Comparison of ENCODE assay signal across 22 cellular contexts in the genomic region with DNA sequence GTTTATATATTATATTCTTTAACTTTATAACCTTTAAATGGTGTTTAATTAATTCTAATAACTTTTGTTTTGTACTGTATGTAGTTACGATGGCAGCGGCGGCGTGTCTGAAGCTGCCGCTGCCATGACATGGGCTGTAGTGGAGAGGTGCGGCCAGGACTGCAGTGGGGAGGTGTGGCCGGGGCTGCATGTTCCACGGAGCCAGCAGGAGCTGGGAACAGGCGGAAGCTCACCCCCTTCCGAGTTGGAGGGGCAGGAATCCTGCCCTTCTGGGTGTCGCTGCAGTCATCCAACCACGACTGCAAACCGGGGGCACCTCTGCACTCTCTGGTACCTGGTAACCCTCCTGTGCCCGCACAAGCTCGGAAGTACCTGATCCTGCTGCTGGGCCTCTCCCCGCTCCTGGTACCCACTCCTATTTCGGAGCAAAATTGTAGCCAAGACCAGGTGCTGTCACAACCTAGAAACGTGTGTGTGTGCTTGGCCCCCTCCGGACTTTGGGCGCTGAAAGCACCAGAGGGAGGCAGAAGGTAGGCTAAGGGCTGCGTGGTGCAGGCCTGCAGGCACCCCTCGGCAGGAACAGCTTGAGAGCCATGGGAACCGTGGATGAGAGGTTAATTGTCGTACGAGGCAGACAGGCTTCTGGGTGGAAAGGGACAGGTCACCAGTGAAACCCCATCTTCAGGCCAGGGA.
DNase-seq lines count a peak whose midpoint lies in the region; ATAC-seq and TF ChIP-seq lines count a peak whose summit lies in the region.
"Had no signal": no experiment of that assay in that cellular context is flagged by ENCODE, and none has a peak within 500 bp of the region (broad histone marks: within the 10 kb centered on the region; RNA-seq: fewer than 3 reads in every experiment).

No MANE protein-coding gene starts in this region.

- no peak overlapping the region for H3K9ac ChIP-seq in neuronal stem cell (ENCODE audit: low read depth, low read length, poor library complexity)

- H3K4me3 Mint-ChIP-seq in stimulated activated naive CD8-positive, alpha-beta T cell treated with anti-CD3 and anti-CD28 coated beads, Interleukin-15, amount 100 ng/mL, for 72 hours: no peak overlapping the region
- H3K4me3 Mint-ChIP-seq in chondrocyte (ENCODE audit: unreplicated experiment): no peak overlapping the region
- H3K4me3 Mint-ChIP-seq: CD8-positive, alpha-beta memory T cell had no signal

- no peak overlapping the region for H3K27ac ChIP-seq in neuronal stem cell (replicated peaks; ENCODE audit: low read length)
- no peak overlapping the region for H3K27ac ChIP-seq in dorsolateral prefrontal cortex
- H3K27ac ChIP-seq: A549, C4-2B, SJCRH30 had no signal

- no peak for DNase-seq in stimulated activated naive CD8-positive, alpha-beta T cell treated with anti-CD3 and anti-CD28 coated beads, Interleukin-15, amount 100 ng/mL, for 72 hours
- DNase-seq in stimulated activated naive CD8-positive, alpha-beta T cell treated with anti-CD3 and anti-CD28 coated beads, Interleukin-15, Interleukin-2, amounts not matched to agents 100 U/mL and 50 U/mL, for 24 hours: no peak
- DNase-seq in chondrocyte (ENCODE audit: low spot score) (peak; percentile 81), neuronal stem cell (ENCODE audit: low spot score) (no peak), T-helper 9 cell (no peak), NCI-H345 treated with DMSO at 0.1 percent for 48 hours (lab: John Stamatoyannopoulos, UW; ENCODE audit: unreplicated experiment) (no peak), dorsolateral prefrontal cortex (no peak)
- DNase-seq: CD8-positive, alpha-beta memory T cell; H7; MV-4-11; NCI-H1105; NCI-H1436 treated with DMSO at 0.1 percent for 48 hours; NCI-H187 treated with DMSO at 0.1 percent for 48 hours; NCI-H2171 treated with DMSO at 0.1 percent for 48 hours; NCI-H345; NCI-H524; NCI-H774; SJCRH30 had no signal

- H2BK5ac ChIP-seq in neuronal stem cell (ENCODE audit: low read length): no peak overlapping the region

- H3K18ac ChIP-seq in neuronal stem cell (ENCODE audit: low read length): peak overlapping the region; percentile 31

- TF ChIP-seq CTCF in chondrocyte (IDR thresholded peaks at IDR 0.05) (no peak), dorsolateral prefrontal cortex (IDR thresholded peaks at IDR 0.05 in 54 of 56, conservative IDR thresholded peaks at IDR 0.05 in 2 of 56; ENCODE audit: low read depth in 1 of 56, partially characterized antibody in 56 of 56) (no peak)

- no peaks in the 10 kb centered on the region for H3K27me3 Mint-ChIP-seq in stimulated activated naive CD8-positive, alpha-beta T cell treated with anti-CD3 and anti-CD28 coated beads, Interleukin-15, amount 100 ng/mL, for 72 hours
- H3K27me3 Mint-ChIP-seq in chondrocyte (ENCODE audit: low read depth): no peaks in the 10 kb centered on the region
- H3K27me3 Mint-ChIP-seq: CD8-positive, alpha-beta memory T cell had no signal

- no peaks in the 10 kb centered on the region for H3K4me1 ChIP-seq in neuronal stem cell (ENCODE audit: control insufficient read depth in 2 of 2, insufficient read depth in 1 of 2, low read depth in 1 of 2, low read length in 2 of 2)
- H3K4me1 ChIP-seq: A549, SJCRH30 had no signal

- no peak overlapping the region for H4K8ac ChIP-seq in neuronal stem cell (ENCODE audit: low read depth, low read length)

- no peak overlapping the region for H2BK15ac ChIP-seq in neuronal stem cell (ENCODE audit: low read length)

- no peaks in the 10 kb centered on the region for H3K79me1 ChIP-seq in neuronal stem cell (ENCODE audit: low read depth, low read length)

- peaks cover 0 to 4% of the 10 kb centered on the region in 2 donors for H3K9me3 ChIP-seq in neuronal stem cell (replicated peaks in 1 of 2; ENCODE audit: control insufficient read depth in 2 of 2, insufficient read depth in 1 of 2, low read depth in 1 of 2, low read length in 2 of 2)
- H3K9me3 ChIP-seq: A549, SJCRH30 had no signal

- H3K23ac ChIP-seq in neuronal stem cell (ENCODE audit: low read depth, low read length, poor library complexity): no peak overlapping the region

- no peak overlapping the region for H3K4me2 ChIP-seq in neuronal stem cell (ENCODE audit: insufficient read depth, low read length, poor library complexity, severe bottlenecking)
- H3K4me2 ChIP-seq: A549 had no signal

- H3K36me3 ChIP-seq in neuronal stem cell (replicated peaks in 1 of 2; ENCODE audit: control insufficient read depth in 2 of 2, insufficient read depth in 2 of 2, low read length in 2 of 2): no peaks in the 10 kb centered on the region
- H3K36me3 ChIP-seq: SJCRH30 had no signal

- H2BK120ac ChIP-seq in neuronal stem cell (ENCODE audit: low read depth, low read length): no peak overlapping the region

- no peak overlapping the region for H3K4me3 ChIP-seq in neuronal stem cell (ENCODE audit: low read length in 2 of 2)
- no peak overlapping the region for H3K4me3 ChIP-seq in dorsolateral prefrontal cortex
- H3K4me3 ChIP-seq: A549, K562, SJCRH30 had no signal

- H3K27ac Mint-ChIP-seq in stimulated activated naive CD8-positive, alpha-beta T cell treated with anti-CD3 and anti-CD28 coated beads, Interleukin-15, amount 100 ng/mL, for 72 hours: no peak overlapping the region
- H3K27ac Mint-ChIP-seq in chondrocyte (ENCODE audit: unreplicated experiment): no peak overlapping the region
- H3K27ac Mint-ChIP-seq: CD8-positive, alpha-beta memory T cell had no signal

- H3K4ac ChIP-seq in neuronal stem cell (ENCODE audit: low read length): no peak overlapping the region

- H2AFZ ChIP-seq in neuronal stem cell (ENCODE audit: low read length): no peak overlapping the region

- H3K36me3 Mint-ChIP-seq in chondrocyte (ENCODE audit: low read depth): no peaks in the 10 kb centered on the region
- H3K36me3 Mint-ChIP-seq: CD8-positive, alpha-beta memory T cell had no signal

- H3K4me1 Mint-ChIP-seq in stimulated activated naive CD8-positive, alpha-beta T cell treated with anti-CD3 and anti-CD28 coated beads, Interleukin-15, amount 100 ng/mL, for 72 hours: no peaks in the 10 kb centered on the region
- H3K4me1 Mint-ChIP-seq in chondrocyte (ENCODE audit: low read depth): no peaks in the 10 kb centered on the region
- H3K4me1 Mint-ChIP-seq: CD8-positive, alpha-beta memory T cell had no signal

- H3K9me3 Mint-ChIP-seq in stimulated activated naive CD8-positive, alpha-beta T cell treated with anti-CD3 and anti-CD28 coated beads, Interleukin-15, amount 100 ng/mL, for 72 hours: no peaks in the 10 kb centered on the region
- H3K9me3 Mint-ChIP-seq in chondrocyte (ENCODE audit: low read depth): no peaks in the 10 kb centered on the region
- H3K9me3 Mint-ChIP-seq: CD8-positive, alpha-beta memory T cell had no signal

- H3K27me3 ChIP-seq in neuronal stem cell (ENCODE audit: control insufficient read depth in 3 of 3, insufficient read depth in 3 of 3, low read depth in 1 of 3, low read length in 3 of 3): no peaks in the 10 kb centered on the region
- peaks cover 0 to 3% (median 0%) of the 10 kb centered on the region in 45 donors for H3K27me3 ChIP-seq in dorsolateral prefrontal cortex
- H3K27me3 ChIP-seq: SJCRH30 had no signal

- no CpG with 5 or more reads among the region's 25 CpGs for WGBS in neuronal stem cell (ENCODE audit: extremely low coverage in 2 of 2, insufficient read length in 2 of 2, insufficient replicate concordance in 1 of 2), 2 donors

- peak overlapping the region; percentile 75 for H3K14ac ChIP-seq in neuronal stem cell (ENCODE audit: low read length)

- H4K91ac ChIP-seq in neuronal stem cell (ENCODE audit: low read depth, low read length, poor library complexity): no peak overlapping the region

- H2BK12ac ChIP-seq in neuronal stem cell (ENCODE audit: low read length): no peak overlapping the region

- H2AK5ac ChIP-seq in neuronal stem cell (ENCODE audit: low read depth, low read length): no peak overlapping the region

- intact Hi-C loops in dorsolateral prefrontal cortex (cut with DNase I): no loop called here

- ATAC-seq in stimulated activated naive CD8-positive, alpha-beta T cell treated with anti-CD3 and anti-CD28 coated beads, Interleukin-15, amount 100 ng/mL, for 72 hours: peak; percentile 12
- ATAC-seq in stimulated activated naive CD8-positive, alpha-beta T cell treated with anti-CD3 and anti-CD28 coated beads, Interleukin-15, Interleukin-2, amounts not matched to agents 100 U/mL and 50 U/mL, for 24 hours: no peak
- ATAC-seq: A549, K562, SK-N-SH treated with all-trans-retinoic acid at 6 μM for 48 hours had no signal
